Comparison of ENCODE assay signal across 1 cellular context in genomic region chr1:59505596-59506028, GRCh38.
TF ChIP-seq lines count a peak whose summit lies in the region.

No MANE protein-coding gene starts in this region.

TF ChIP-seq in K562, 482 proteins besides CTCF, POLR2A, EP300 and RAD21 (continued from another document and continues in another):
- 0 out of 2 replicates have a peak, but pooled peaks have one; percentile 15 for TF ChIP-seq ZNF584 (CRISPR knock-in tag; IDR thresholded peaks at IDR 0.05; ENCODE audit: low read depth)
- TF ChIP-seq MAZ (CRISPR knock-in tag; conservative IDR thresholded peaks at IDR 0.05 in 1 of 2, IDR thresholded peaks at IDR 0.05 in 1 of 2): no peak; a peak in 2 of 4 replicates
- TF ChIP-seq, protein P1, sequence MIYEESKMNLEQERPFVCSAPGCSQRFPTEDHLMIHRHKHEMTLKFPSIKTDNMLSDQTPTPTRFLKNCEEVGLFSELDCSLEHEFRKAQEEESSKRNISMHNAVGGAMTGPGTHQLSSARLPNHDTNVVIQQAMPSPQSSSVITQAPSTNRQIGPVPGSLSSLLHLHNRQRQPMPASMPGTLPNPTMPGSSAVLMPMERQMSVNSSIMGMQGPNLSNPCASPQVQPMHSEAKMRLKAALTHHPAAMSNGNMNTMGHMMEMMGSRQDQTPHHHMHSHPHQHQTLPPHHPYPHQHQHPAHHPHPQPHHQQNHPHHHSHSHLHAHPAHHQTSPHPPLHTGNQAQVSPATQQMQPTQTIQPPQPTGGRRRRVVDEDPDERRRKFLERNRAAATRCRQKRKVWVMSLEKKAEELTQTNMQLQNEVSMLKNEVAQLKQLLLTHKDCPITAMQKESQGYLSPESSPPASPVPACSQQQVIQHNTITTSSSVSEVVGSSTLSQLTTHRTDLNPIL (CRISPR knock-in tag; IDR thresholded peaks at IDR 0.05): no peak
- TF ChIP-seq STAT5A (IDR thresholded peaks at IDR 0.05; ENCODE audit: borderline replicate concordance, low read length): peak; percentile 19; the same call in 1 of the 2 replicates
- no peak for TF ChIP-seq PTTG1 (tag; IDR thresholded peaks at IDR 0.05; ENCODE audit: low read depth)
- TF ChIP-seq TBL1XR1 (IDR thresholded peaks at IDR 0.05; ENCODE audit: low read length in 2 of 2): peak in 1 of 2 experiments; percentile 82; a peak in 2 of 4 replicates
- 0 out of 2 replicates have a peak, but pooled peaks have one; percentile 23 for TF ChIP-seq POLR2AphosphoS5 (IDR thresholded peaks at IDR 0.05; ENCODE audit: control insufficient read depth, insufficient read depth, low read depth, low read length)
- no peak for TF ChIP-seq ZNF311 (CRISPR knock-in tag; IDR thresholded peaks at IDR 0.05)
- TF ChIP-seq SOX6 (IDR thresholded peaks at IDR 0.05): peak; percentile 72
- TF ChIP-seq NCOA4 (IDR thresholded peaks at IDR 0.05; ENCODE audit: partially characterized antibody): no peak
- TF ChIP-seq TAL1 (IDR thresholded peaks at IDR 0.05): peak; percentile 80
- TF ChIP-seq, protein P2, sequence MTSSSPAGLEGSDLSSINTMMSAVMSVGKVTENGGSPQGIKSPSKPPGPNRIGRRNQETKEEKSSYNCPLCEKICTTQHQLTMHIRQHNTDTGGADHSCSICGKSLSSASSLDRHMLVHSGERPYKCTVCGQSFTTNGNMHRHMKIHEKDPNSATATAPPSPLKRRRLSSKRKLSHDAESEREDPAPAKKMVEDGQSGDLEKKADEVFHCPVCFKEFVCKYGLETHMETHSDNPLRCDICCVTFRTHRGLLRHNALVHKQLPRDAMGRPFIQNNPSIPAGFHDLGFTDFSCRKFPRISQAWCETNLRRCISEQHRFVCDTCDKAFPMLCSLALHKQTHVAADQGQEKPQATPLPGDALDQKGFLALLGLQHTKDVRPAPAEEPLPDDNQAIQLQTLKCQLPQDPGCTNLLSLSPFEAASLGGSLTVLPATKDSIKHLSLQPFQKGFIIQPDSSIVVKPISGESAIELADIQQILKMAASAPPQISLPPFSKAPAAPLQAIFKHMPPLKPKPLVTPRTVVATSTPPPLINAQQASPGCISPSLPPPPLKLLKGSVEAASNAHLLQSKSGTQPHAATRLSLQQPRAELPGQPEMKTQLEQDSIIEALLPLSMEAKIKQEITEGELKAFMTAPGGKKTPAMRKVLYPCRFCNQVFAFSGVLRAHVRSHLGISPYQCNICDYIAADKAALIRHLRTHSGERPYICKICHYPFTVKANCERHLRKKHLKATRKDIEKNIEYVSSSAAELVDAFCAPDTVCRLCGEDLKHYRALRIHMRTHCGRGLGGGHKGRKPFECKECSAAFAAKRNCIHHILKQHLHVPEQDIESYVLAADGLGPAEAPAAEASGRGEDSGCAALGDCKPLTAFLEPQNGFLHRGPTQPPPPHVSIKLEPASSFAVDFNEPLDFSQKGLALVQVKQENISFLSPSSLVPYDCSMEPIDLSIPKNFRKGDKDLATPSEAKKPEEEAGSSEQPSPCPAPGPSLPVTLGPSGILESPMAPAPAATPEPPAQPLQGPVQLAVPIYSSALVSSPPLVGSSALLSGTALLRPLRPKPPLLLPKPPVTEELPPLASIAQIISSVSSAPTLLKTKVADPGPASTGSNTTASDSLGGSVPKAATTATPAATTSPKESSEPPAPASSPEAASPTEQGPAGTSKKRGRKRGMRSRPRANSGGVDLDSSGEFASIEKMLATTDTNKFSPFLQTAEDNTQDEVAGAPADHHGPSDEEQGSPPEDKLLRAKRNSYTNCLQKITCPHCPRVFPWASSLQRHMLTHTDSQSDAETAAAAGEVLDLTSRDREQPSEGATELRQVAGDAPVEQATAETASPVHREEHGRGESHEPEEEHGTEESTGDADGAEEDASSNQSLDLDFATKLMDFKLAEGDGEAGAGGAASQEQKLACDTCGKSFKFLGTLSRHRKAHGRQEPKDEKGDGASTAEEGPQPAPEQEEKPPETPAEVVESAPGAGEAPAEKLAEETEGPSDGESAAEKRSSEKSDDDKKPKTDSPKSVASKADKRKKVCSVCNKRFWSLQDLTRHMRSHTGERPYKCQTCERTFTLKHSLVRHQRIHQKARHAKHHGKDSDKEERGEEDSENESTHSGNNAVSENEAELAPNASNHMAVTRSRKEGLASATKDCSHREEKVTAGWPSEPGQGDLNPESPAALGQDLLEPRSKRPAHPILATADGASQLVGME (CRISPR knock-in tag; IDR thresholded peaks at IDR 0.05): no peak
- no peak for TF ChIP-seq SPI1 (IDR thresholded peaks at IDR 0.05; ENCODE audit: borderline replicate concordance, low read depth, low read length)
- peak; percentile 65 for TF ChIP-seq PKNOX1 (IDR thresholded peaks at IDR 0.05)
- TF ChIP-seq NCOA1 (IDR thresholded peaks at IDR 0.05; ENCODE audit: low read depth): peak; percentile 33; the same call in 1 of the 2 replicates
- TF ChIP-seq TAF1 (IDR thresholded peaks at IDR 0.05; ENCODE audit: control insufficient read depth, extremely low read depth, insufficient read depth, low read length, severe bottlenecking): no peak
- TF ChIP-seq ZNF175 (CRISPR knock-in tag; IDR thresholded peaks at IDR 0.05; ENCODE audit: low read depth): peak; percentile 66; the same call in 1 of the 2 replicates
- peak; percentile 86 for TF ChIP-seq NCOR1 (IDR thresholded peaks at IDR 0.05)
- peak; percentile 65; the same call in 1 of the 2 replicates for TF ChIP-seq JUND (IDR thresholded peaks at IDR 0.05; ENCODE audit: borderline replicate concordance, low read depth, low read length)
- peak; percentile 66; the same call in 2 of the 3 replicates for TF ChIP-seq JUND (tag; IDR thresholded peaks at IDR 0.05; ENCODE audit: borderline replicate concordance, low read depth, low read length)
- TF ChIP-seq ZKSCAN8 (CRISPR knock-in tag; IDR thresholded peaks at IDR 0.05): peak; percentile 50; the same call in 1 of the 2 replicates
- TF ChIP-seq HDAC3 (IDR thresholded peaks at IDR 0.05; ENCODE audit: borderline replicate concordance, partially characterized antibody): peak; percentile 81
- TF ChIP-seq ARID1B (IDR thresholded peaks at IDR 0.05): peak; percentile 91
- TF ChIP-seq, protein P3, sequence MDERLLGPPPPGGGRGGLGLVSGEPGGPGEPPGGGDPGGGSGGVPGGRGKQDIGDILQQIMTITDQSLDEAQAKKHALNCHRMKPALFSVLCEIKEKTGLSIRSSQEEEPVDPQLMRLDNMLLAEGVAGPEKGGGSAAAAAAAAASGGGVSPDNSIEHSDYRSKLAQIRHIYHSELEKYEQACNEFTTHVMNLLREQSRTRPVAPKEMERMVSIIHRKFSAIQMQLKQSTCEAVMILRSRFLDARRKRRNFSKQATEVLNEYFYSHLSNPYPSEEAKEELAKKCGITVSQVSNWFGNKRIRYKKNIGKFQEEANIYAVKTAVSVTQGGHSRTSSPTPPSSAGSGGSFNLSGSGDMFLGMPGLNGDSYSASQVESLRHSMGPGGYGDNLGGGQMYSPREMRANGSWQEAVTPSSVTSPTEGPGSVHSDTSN (CRISPR knock-in tag; IDR thresholded peaks at IDR 0.05; ENCODE audit: low read depth): no peak
- TF ChIP-seq, protein P3 (tag; conservative IDR thresholded peaks at IDR 0.05; ENCODE audit: low read depth): peak; percentile 93
- TF ChIP-seq TCF3 (CRISPR knock-in tag; IDR thresholded peaks at IDR 0.05): peak; percentile 96
- TF ChIP-seq SMARCC2 (IDR thresholded peaks at IDR 0.05; ENCODE audit: low read depth): 0 out of 2 replicates have a peak, but pooled peaks have one; percentile 33
- 0 out of 2 replicates have a peak, but pooled peaks have one; percentile 12 for TF ChIP-seq ELF4 (CRISPR knock-in tag; IDR thresholded peaks at IDR 0.05)
- TF ChIP-seq DPF2 (IDR thresholded peaks at IDR 0.05): peak; percentile 59; the same call in 1 of the 2 replicates
- TF ChIP-seq, protein P4, sequence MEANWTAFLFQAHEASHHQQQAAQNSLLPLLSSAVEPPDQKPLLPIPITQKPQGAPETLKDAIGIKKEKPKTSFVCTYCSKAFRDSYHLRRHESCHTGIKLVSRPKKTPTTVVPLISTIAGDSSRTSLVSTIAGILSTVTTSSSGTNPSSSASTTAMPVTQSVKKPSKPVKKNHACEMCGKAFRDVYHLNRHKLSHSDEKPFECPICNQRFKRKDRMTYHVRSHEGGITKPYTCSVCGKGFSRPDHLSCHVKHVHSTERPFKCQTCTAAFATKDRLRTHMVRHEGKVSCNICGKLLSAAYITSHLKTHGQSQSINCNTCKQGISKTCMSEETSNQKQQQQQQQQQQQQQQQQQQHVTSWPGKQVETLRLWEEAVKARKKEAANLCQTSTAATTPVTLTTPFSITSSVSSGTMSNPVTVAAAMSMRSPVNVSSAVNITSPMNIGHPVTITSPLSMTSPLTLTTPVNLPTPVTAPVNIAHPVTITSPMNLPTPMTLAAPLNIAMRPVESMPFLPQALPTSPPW (CRISPR knock-in tag; IDR thresholded peaks at IDR 0.05): peak; percentile 67
- TF ChIP-seq LEF1 (IDR thresholded peaks at IDR 0.05): peak; percentile 35; the same call in 1 of the 2 replicates
- TF ChIP-seq KLF16 (IDR thresholded peaks at IDR 0.05): peak; percentile 57; the same call in 1 of the 2 replicates
- TF ChIP-seq ARID3A (IDR thresholded peaks at IDR 0.05; ENCODE audit: borderline replicate concordance, low read depth, low read length): peak; percentile 47; the same call in 1 of the 2 replicates
- no peak for TF ChIP-seq OTX1 (CRISPR knock-in tag; IDR thresholded peaks at IDR 0.05)
- peak; percentile 46; the same call in 1 of the 2 replicates for TF ChIP-seq HMBOX1 (IDR thresholded peaks at IDR 0.05)
- TF ChIP-seq MAFK (IDR thresholded peaks at IDR 0.05; ENCODE audit: low read length): peak; percentile 32; the same call in 1 of the 2 replicates
- peak; percentile 66 for TF ChIP-seq SMARCE1 (IDR thresholded peaks at IDR 0.05)
- TF ChIP-seq NBN (IDR thresholded peaks at IDR 0.05; ENCODE audit: low read depth): no peak
- TF ChIP-seq SMAD4 (CRISPR knock-in tag; conservative IDR thresholded peaks at IDR 0.05): peak; percentile 81
- peak; percentile 43 to 69; a peak in 3 of 4 replicates for TF ChIP-seq TRIM24 (IDR thresholded peaks at IDR 0.05)
- 0 out of 4 replicates have a peak, but pooled peaks of 1 of the 2 experiments have one; percentile 25 for TF ChIP-seq MNT (conservative IDR thresholded peaks at IDR 0.05)
- TF ChIP-seq BHLHE40 (IDR thresholded peaks at IDR 0.05; ENCODE audit: low read length): peak; percentile 26; the same call in 1 of the 2 replicates
- 0 out of 2 replicates have a peak, but pooled peaks have one; percentile 40 for TF ChIP-seq JUN (IDR thresholded peaks at IDR 0.05; ENCODE audit: borderline replicate concordance, low read depth, low read length)
- no peak for TF ChIP-seq JUN (CRISPR knock-in tag; IDR thresholded peaks at IDR 0.05; ENCODE audit: borderline replicate concordance)
- peak; percentile 64; the same call in 1 of the 2 replicates for TF ChIP-seq PML (IDR thresholded peaks at IDR 0.05; ENCODE audit: low read length)
- peak; percentile 70 for TF ChIP-seq ATF3 (IDR thresholded peaks at IDR 0.05)
- TF ChIP-seq ATF3 (CRISPR knock-in tag; conservative IDR thresholded peaks at IDR 0.05): no peak
